In the genomic region with DNA sequence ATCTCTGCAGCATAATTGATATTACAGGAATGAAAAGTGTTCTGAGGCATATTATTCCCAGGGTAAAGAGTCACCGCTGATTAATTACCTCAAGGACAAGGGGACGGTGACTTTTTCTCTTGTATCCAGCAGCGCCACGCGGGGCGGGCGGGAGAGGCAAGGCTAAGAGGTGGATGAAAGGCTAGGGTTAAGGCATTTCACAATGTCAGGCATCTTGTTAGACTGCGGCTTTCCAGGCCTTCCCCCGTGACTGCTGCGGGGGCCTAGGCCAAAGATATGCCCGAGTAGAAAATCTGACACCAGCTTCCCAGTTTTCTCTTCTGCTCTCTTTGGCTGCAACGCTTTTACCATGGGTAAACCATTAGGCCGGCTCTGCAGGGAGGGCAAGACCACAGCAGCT, we compare ENCODE assay signal across 32 cellular contexts.
"Had no signal": no experiment of that assay in that cellular context is flagged by ENCODE, and none has a peak within 500 bp of the region (broad histone marks: within the 10 kb centered on the region; RNA-seq: fewer than 3 reads in every experiment).

No MANE protein-coding gene starts in this region.

- H3K27me3 ChIP-seq: breast epithelium, gastroesophageal sphincter, hepatocyte, right atrium auricular region, upper lobe of left lung, vagina had no signal

- H3K4me2 ChIP-seq: hepatocyte had no signal

- H3K27ac Mint-ChIP-seq: activated naive CD8-positive, alpha-beta T cell treated with anti-CD3 and anti-CD28 coated beads, Interleukin-2, amount 50 U/mL, for 24 hours; mesothelial cell of epicardium; stimulated activated naive CD8-positive, alpha-beta T cell treated with anti-CD3 and anti-CD28 coated beads, Interleukin-15, Interleukin-2, amounts not matched to agents 100 ng/mL and 50 ng/mL, for 24 hours; T-helper 1 cell treated with Interleukin-12 subunit alpha and Interleukin-12 subunit beta and Interleukin-4 antibody, amounts not matched to agents 30 μg/mL and 1 μg/mL, for 36 hours had no signal

- H3K36me3 Mint-ChIP-seq: mesothelial cell of epicardium had no signal

- H3K27me3 Mint-ChIP-seq: activated naive CD8-positive, alpha-beta T cell treated with anti-CD3 and anti-CD28 coated beads, Interleukin-2, amount 50 U/mL, for 24 hours; activated T-cell treated with anti-CD3 and anti-CD28 coated beads, Interleukin-2, amount 50 U/mL, for 24 hours; naive thymus-derived CD4-positive, alpha-beta T cell; stimulated activated naive CD8-positive, alpha-beta T cell treated with anti-CD3 and anti-CD28 coated beads, Interleukin-15, Interleukin-2, amounts not matched to agents 100 ng/mL and 50 ng/mL, for 24 hours had no signal

- H3K36me3 ChIP-seq: breast epithelium, gastroesophageal sphincter, right atrium auricular region, thoracic aorta, upper lobe of left lung, vagina, WERI-Rb-1 had no signal

- H3K27ac ChIP-seq: breast epithelium, gastroesophageal sphincter, hepatocyte, parathyroid adenoma, right atrium auricular region, thoracic aorta, upper lobe of left lung, vagina, WERI-Rb-1 had no signal

- H3K4me3 ChIP-seq: breast epithelium, gastroesophageal sphincter, hepatocyte, right atrium auricular region, thoracic aorta, upper lobe of left lung, vagina had no signal

- H3K4me3 Mint-ChIP-seq: activated naive CD8-positive, alpha-beta T cell treated with anti-CD3 and anti-CD28 coated beads, Interleukin-2, amount 50 U/mL, for 24 hours; activated T-cell treated with anti-CD3 and anti-CD28 coated beads, Interleukin-2, amount 50 U/mL, for 24 hours; mesothelial cell of epicardium; naive thymus-derived CD4-positive, alpha-beta T cell; neural crest cell; stimulated activated naive CD8-positive, alpha-beta T cell treated with anti-CD3 and anti-CD28 coated beads, Interleukin-15, Interleukin-2, amounts not matched to agents 100 ng/mL and 50 ng/mL, for 24 hours; T-helper 1 cell treated with Interleukin-12 subunit alpha and Interleukin-12 subunit beta and Interleukin-4 antibody, amounts not matched to agents 30 μg/mL and 1 μg/mL, for 36 hours had no signal

- H3K9ac ChIP-seq: parathyroid adenoma had no signal

- H2AFZ ChIP-seq: hepatocyte, parathyroid adenoma had no signal

- DNase-seq: activated CD4-positive, alpha-beta T cell treated with anti-CD3 and anti-CD28 coated beads for 48 hours; activated CD4-positive, alpha-beta T cell treated with anti-CD3 and anti-CD28 coated beads, Interleukin-2, amount 50 U/mL, for 48 hours; activated CD8-positive, alpha-beta memory T cell treated with anti-CD3 and anti-CD28 coated beads, Interleukin-2, amount 50 U/mL, for 48 hours; activated gamma-delta T cell treated with Interleukin-2 at 50 U/mL for 16 hours; activated naive CD4-positive, alpha-beta T cell treated with anti-CD3 and anti-CD28 coated beads, Interleukin-2, amount 50 U/mL, for 16 hours; activated naive CD8-positive, alpha-beta T cell treated with anti-CD3 and anti-CD28 coated beads, Interleukin-2, amount 50 U/mL, for 24 hours; activated T-cell treated with anti-CD3 and anti-CD28 coated beads, Interleukin-2, amount 50 U/mL, for 24 hours; central memory CD4-positive, alpha-beta T cell; dermis blood vessel endothelial cell; effector CD8-positive, alpha-beta T cell; islet precursor cell; left cardiac atrium; naive thymus-derived CD4-positive, alpha-beta T cell; occipital lobe; small intestine; stimulated activated CD4-positive, alpha-beta T cell treated with anti-CD3 and anti-CD28 coated beads, Interleukin-4, amount 100 ng/mL, for 24 hours; SW 1271; T-helper 9 cell; WERI-Rb-1 had no signal

- H3K9me3 ChIP-seq: breast epithelium, gastroesophageal sphincter, right atrium auricular region, thoracic aorta, upper lobe of left lung, vagina had no signal

- H3K9me3 Mint-ChIP-seq: activated T-cell treated with anti-CD3 and anti-CD28 coated beads, Interleukin-2, amount 50 U/mL, for 24 hours; stimulated activated effector memory CD8-positive, alpha-beta T cell treated with anti-CD3 and anti-CD28 coated beads, Interleukin-12 subunit alpha, Interleukin-12 subunit beta, amount 100 ng/mL, for 72 hours; stimulated activated naive CD8-positive, alpha-beta T cell treated with anti-CD3 and anti-CD28 coated beads, Interleukin-15, Interleukin-2, amounts not matched to agents 100 ng/mL and 50 ng/mL, for 24 hours; T-helper 1 cell treated with Interleukin-12 subunit alpha and Interleukin-12 subunit beta and Interleukin-4 antibody, amounts not matched to agents 30 μg/mL and 1 μg/mL, for 36 hours had no signal

- H3K79me2 ChIP-seq: hepatocyte, parathyroid adenoma had no signal

- H3K4me1 ChIP-seq: breast epithelium, gastroesophageal sphincter, parathyroid adenoma, right atrium auricular region, upper lobe of left lung had no signal
